ENCODE assay signal across 18 cellular contexts in the genomic region with DNA sequence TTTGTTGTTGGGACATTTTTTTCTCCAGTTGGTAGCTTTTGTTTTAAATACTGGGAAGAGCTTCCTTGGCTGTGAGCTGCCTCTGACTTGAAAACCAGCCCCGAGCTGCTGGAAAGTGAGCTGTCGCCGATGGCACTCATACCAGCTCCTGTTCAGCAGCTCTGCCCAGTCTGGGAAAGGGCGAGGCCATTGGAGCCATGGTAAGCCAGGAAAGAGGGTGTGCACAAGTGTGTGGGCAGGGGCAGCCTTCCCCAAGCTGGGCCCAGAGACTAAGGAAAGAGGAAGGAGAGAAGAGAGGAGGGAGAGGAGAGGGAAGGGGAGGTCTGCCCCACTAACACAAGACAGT. TPM values are rescaled to one million over a fixed set of nuclear protein-coding genes. Genes with fewer than 3 reads are reported as not detected.
DNase-seq lines count a peak whose midpoint lies in the region; ATAC-seq, FAIRE-seq and TF ChIP-seq lines count a peak whose summit lies in the region.
"Had no signal": no experiment of that assay in that cellular context is flagged by ENCODE, and none has a peak within 500 bp of the region (broad histone marks: within the 10 kb centered on the region; RNA-seq: fewer than 3 reads in every experiment).

No MANE protein-coding gene starts in this region.

- no peaks in the 10 kb centered on the region for H3K9me2 ChIP-seq in GM23338 (ENCODE audit: insufficient read depth)

- H3K4me1 ChIP-seq in GM23338 (ENCODE audit: insufficient read depth): peaks cover 60% of the 10 kb centered on the region
- peaks cover 14% of the 10 kb centered on the region for H3K4me1 ChIP-seq in keratinocyte (ENCODE audit: control insufficient read depth, extremely low read depth, insufficient read depth, low read length)
- peaks cover 32 to 59% (median 37%) of the 10 kb centered on the region in 3 donors for H3K4me1 ChIP-seq in skeletal muscle tissue (ENCODE audit: control insufficient read depth in 3 of 3, insufficient read depth in 3 of 3, low read length in 3 of 3)
- H3K4me1 ChIP-seq in CD8-positive, alpha-beta memory T cell (ENCODE audit: insufficient read depth, low read length): peaks cover 24% of the 10 kb centered on the region

- H3K79me2 ChIP-seq in GM23338 (replicated peaks; ENCODE audit: insufficient read depth) (no peaks in the 10 kb centered on the region), keratinocyte (ENCODE audit: control insufficient read depth, insufficient read depth, low read length) (no peaks in the 10 kb centered on the region)

- CTCF ChIA-PET in CD8-positive, alpha-beta memory T cell (lab: Charles Lee): interaction anchor here (1.1 to 1.4 kb wide), 3 partner anchors 23 to 94 kb away, joined by 3 read pairs; no protein-coding TSS in a partner anchor

- dilution Hi-C loops in keratinocyte (cut with MboI; ENCODE audit: extremely low pct_ligation_motif_present, low sequenced_read_pairs): no loop called here

- H3K9me3 ChIP-seq in keratinocyte (ENCODE audit: control insufficient read depth, low read depth, low read length): no peaks in the 10 kb centered on the region
- H3K9me3 ChIP-seq in skeletal muscle tissue (ENCODE audit: control insufficient read depth in 3 of 3, low read length in 3 of 3): no peaks in the 10 kb centered on the region
- H3K9me3 ChIP-seq in CD8-positive, alpha-beta memory T cell (ENCODE audit: low read length): no peaks in the 10 kb centered on the region

- H3K9me3 Mint-ChIP-seq in GM23338: peaks cover 4% of the 10 kb centered on the region; the same call in 1 of the 3 replicates
- peaks cover 0 to 8% (median 0%) of the 10 kb centered on the region in 5 donors for H3K9me3 Mint-ChIP-seq in CD8-positive, alpha-beta memory T cell
- H3K9me3 Mint-ChIP-seq: stimulated activated memory B cell treated with anti-CD40 and anti-IgM and Interleukin-4, amounts not matched to agents 10 μg/mL and 1 μg/mL and 100 μg/mL, for 72 hours had no signal

- H3K27ac Mint-ChIP-seq in GM23338: no peak overlapping the region
- H3K27ac Mint-ChIP-seq in CD8-positive, alpha-beta memory T cell: no peak overlapping the region
- H3K27ac Mint-ChIP-seq: stimulated activated memory B cell treated with anti-CD40 and anti-IgM and Interleukin-4, amounts not matched to agents 10 μg/mL and 1 μg/mL and 100 μg/mL, for 72 hours had no signal

- no peaks in the 10 kb centered on the region for H3K36me3 Mint-ChIP-seq in GM23338 (ENCODE audit: low read depth)
- peaks cover 0 to 17% (median 0%) of the 10 kb centered on the region in 3 donors for H3K36me3 Mint-ChIP-seq in CD8-positive, alpha-beta memory T cell
- H3K36me3 Mint-ChIP-seq: stimulated activated memory B cell treated with anti-CD40 and anti-IgM and Interleukin-4, amounts not matched to agents 10 μg/mL and 1 μg/mL and 100 μg/mL, for 72 hours had no signal

- H2AFZ ChIP-seq in GM23338: no peak overlapping the region
- no peak overlapping the region for H2AFZ ChIP-seq in keratinocyte (ENCODE audit: control insufficient read depth, low read length)

- H3K4me2 ChIP-seq in GM23338 (peak overlapping the region; percentile 84), keratinocyte (ENCODE audit: control insufficient read depth, extremely low read depth, insufficient read depth, low read depth, low read length) (peak overlapping the region; percentile 48)

- H3K9ac ChIP-seq in keratinocyte (ENCODE audit: control insufficient read depth, extremely low read depth, insufficient read depth, low read length) (no peak overlapping the region), skeletal muscle tissue (ENCODE audit: low read depth in 1 of 3, low read length in 3 of 3) (no peak overlapping the region)

- TF ChIP-seq CTCF in GM23338 (conservative IDR thresholded peaks at IDR 0.05; ENCODE audit: low read depth in 2 of 2) (no peak), bronchial epithelial cell (IDR thresholded peaks at IDR 0.05; ENCODE audit: insufficient read depth, low read length, severe bottlenecking) (no peak), keratinocyte (optimal IDR thresholded peaks at IDR 0.05 in 1 of 3, IDR thresholded peaks at IDR 0.05 in 1 of 3, conservative IDR thresholded peaks at IDR 0.05 in 1 of 3; ENCODE audit: extremely low read depth in 1 of 3, insufficient read depth in 2 of 3, low read length in 3 of 3) (no peak)

- peak overlapping the region; percentile 61 for H3K4me3 Mint-ChIP-seq in GM23338
- H3K4me3 Mint-ChIP-seq in CD8-positive, alpha-beta memory T cell: peak overlapping the region in 1 of 7 donors; percentile 55

- no peak overlapping the region for H3K27ac ChIP-seq in GM23338 (ENCODE audit: low read depth)
- H3K27ac ChIP-seq in keratinocyte (ENCODE audit: control insufficient read depth, insufficient read depth, low read length): no peak overlapping the region
- no peak overlapping the region for H3K27ac ChIP-seq in skeletal muscle tissue (ENCODE audit: low read depth, low read length)
- no peak overlapping the region for H3K27ac ChIP-seq in CD8-positive, alpha-beta memory T cell (ENCODE audit: low read depth, low read length)
- H3K27ac ChIP-seq: WERI-Rb-1 had no signal

- H3K27me3 Mint-ChIP-seq in GM23338 (ENCODE audit: insufficient read depth, low read depth, poor library complexity): peaks cover 95% of the 10 kb centered on the region
- H3K27me3 Mint-ChIP-seq in CD8-positive, alpha-beta memory T cell: peaks cover 26 to 35% of the 10 kb centered on the region in 2 donors

- H4K20me1 ChIP-seq in GM23338 (replicated peaks; ENCODE audit: insufficient read depth): peaks cover 9% of the 10 kb centered on the region
- H4K20me1 ChIP-seq in keratinocyte (ENCODE audit: control insufficient read depth, extremely low read depth, insufficient read depth, low read length): no peaks in the 10 kb centered on the region

- peaks cover 60% of the 10 kb centered on the region for H3K4me1 Mint-ChIP-seq in GM23338
- peaks cover 31 to 51% (median 40%) of the 10 kb centered on the region in 3 donors for H3K4me1 Mint-ChIP-seq in CD8-positive, alpha-beta memory T cell

- POLR2A ChIA-PET in CD8-positive, alpha-beta memory T cell (lab: Charles Lee): no interaction called here

- DNase-seq in GM23338 (ENCODE audit: low spot score) (peak; percentile 11), bronchial epithelial cell (ENCODE audit: low read depth) (peak; percentile 38), keratinocyte (ENCODE audit: low read depth, low spot score) (no peak), NCI-H1436 treated with DMSO at 0.1 percent for 48 hours (lab: John Stamatoyannopoulos, UW) (no peak), GF-D8 (lab: John Stamatoyannopoulos, UW) (no peak)
- DNase-seq in CD8-positive, alpha-beta memory T cell: no peak
- DNase-seq: activated T-cell treated with anti-CD3 and anti-CD28 coated beads, Interleukin-2, amount 50 U/mL, for 1 hour; COR-L47; NCI-H1105; NCI-H82; nucleus accumbens; SHP77; stimulated activated CD4-positive, alpha-beta T cell treated with anti-CD3 and anti-CD28 coated beads, Interleukin-1b, Interleukin-23, amount 100 ng/mL, for 48 hours; WERI-Rb-1 had no signal

- no peak for ATAC-seq in GM23338
- ATAC-seq: stimulated activated memory B cell treated with anti-CD40 and anti-IgM and Interleukin-4, amounts not matched to agents 10 μg/mL and 1 μg/mL and 100 μg/mL, for 72 hours had no signal

- FAIRE-seq in bronchial epithelial cell (lab: Jason Lieb, UNC) (no peak), keratinocyte (lab: Jason Lieb, UNC) (no peak)
- FAIRE-seq: H54, islet of Langerhans had no signal

- H3K9me1 ChIP-seq in keratinocyte (ENCODE audit: control insufficient read depth, extremely low read depth, insufficient read depth, low read length): no peaks in the 10 kb centered on the region

- H3K4me3 ChIP-seq in GM23338 (peak overlapping the region; percentile 81), bronchial epithelial cell (ENCODE audit: low read depth, low read length) (no peak overlapping the region), keratinocyte (ENCODE audit: control insufficient read depth in 2 of 3, extremely low read depth in 1 of 3, insufficient read depth in 2 of 3, low read depth in 1 of 3, low read length in 3 of 3) (no peak overlapping the region), skeletal muscle tissue (ENCODE audit: low read length in 3 of 3) (peak overlapping the region in 2 of 3 donors; percentile 22 to 23)
- no peak overlapping the region for H3K4me3 ChIP-seq in CD8-positive, alpha-beta memory T cell (ENCODE audit: low read length)

- H3K27me3 ChIP-seq in GM23338 (ENCODE audit: insufficient read depth) (peaks cover 100% of the 10 kb centered on the region), bronchial epithelial cell (ENCODE audit: control insufficient read depth, insufficient read depth, low read length) (peaks cover 22% of the 10 kb centered on the region), keratinocyte (ENCODE audit: control insufficient read depth, extremely low read depth, insufficient read depth, low read length) (peaks cover 99% of the 10 kb centered on the region), skeletal muscle tissue (ENCODE audit: control insufficient read depth in 3 of 3, insufficient read depth in 3 of 3, low read length in 3 of 3) (peaks cover 77 to 86% (median 78%) of the 10 kb centered on the region in 3 donors)
- H3K27me3 ChIP-seq in CD8-positive, alpha-beta memory T cell (ENCODE audit: insufficient read depth, low read length, poor library complexity, severe bottlenecking): peaks cover 12% of the 10 kb centered on the region

- peaks cover 21% of the 10 kb centered on the region; the same call in 1 of the 2 replicates for H3F3A ChIP-seq in GM23338 (replicated peaks; ENCODE audit: low read depth)

- H3K36me3 ChIP-seq in GM23338 (ENCODE audit: insufficient read depth) (no peaks in the 10 kb centered on the region), bronchial epithelial cell (ENCODE audit: control insufficient read depth, insufficient read depth, low read length) (no peaks in the 10 kb centered on the region), keratinocyte (ENCODE audit: control insufficient read depth in 2 of 2, extremely low read depth in 1 of 2, insufficient read depth in 2 of 2, low read length in 2 of 2) (no peaks in the 10 kb centered on the region), skeletal muscle tissue (ENCODE audit: control insufficient read depth in 3 of 3, insufficient read depth in 3 of 3, low read length in 3 of 3) (no peaks in the 10 kb centered on the region)
- no peaks in the 10 kb centered on the region for H3K36me3 ChIP-seq in CD8-positive, alpha-beta memory T cell (ENCODE audit: insufficient read depth, low read length)
- H3K36me3 ChIP-seq: WERI-Rb-1 had no signal

RNA-seq across cellular contexts. Expression of a gene that starts 3.2 kb away (rescaled TPM):
- total RNA-seq in GM23338 (2014; rRNA removed; shearing (Covaris generic)): 0.12 and 0.21 TPM in 2 replicates
- 0.16 and 0.31 TPM in 2 replicates for polyA plus RNA-seq in GM23338 (2016; fragmentation: Nextera tagmentation; extraction: Ambion mirVana)
- 2.7 and 3.9 TPM in 2 replicates for total RNA-seq in bronchial epithelial cell
- 1.1 to 2.2 TPM (median 1.1 TPM) in 3 replicates for polyA plus RNA-seq in keratinocyte
- not detected for polyA plus RNA-seq in keratinocyte (2011; ENCODE audit: low read depth)
- polyA plus RNA-seq in keratinocyte (2011; cell fraction: cytosol; rRNA removed): 0.87 and 1.0 TPM in 2 replicates
- polyA plus RNA-seq in keratinocyte (2011; cell fraction: nucleus; rRNA removed): 0.83 and 1.0 TPM in 2 replicates
- polyA plus RNA-seq in keratinocyte (2012; ENCODE audit: low replicate concordance): 0.17 and 0.80 TPM in 2 replicates
- polyA minus RNA-seq in keratinocyte: 3.4 to 10.6 TPM (median 5.3 TPM) in 3 replicates
- 7.3 TPM for polyA minus RNA-seq in keratinocyte (2011; cell fraction: cytosol; rRNA and poly(A)+ RNA removed)
- polyA minus RNA-seq in keratinocyte (2011; cell fraction: nucleus; rRNA and poly(A)+ RNA removed): 0.53 and 1.8 TPM in 2 replicates
- total RNA-seq in skeletal muscle tissue: 9.4 TPM
- total RNA-seq in CD8-positive, alpha-beta memory T cell: 10 to 100 TPM; 41.7 to 45.2 TPM
- polyA plus RNA-seq in CD8-positive, alpha-beta memory T cell: 89.2 TPM

Comparison
In these comparisons a context has a peak if more than half of its experiments do, and no peak if none do; other contexts are left out.
1. DNase-seq: peak in GM23338 (single experiment) and bronchial epithelial cell (single experiment); none in keratinocyte (single experiment), NCI-H1436 treated with DMSO at 0.1 percent for 48 hours (single experiment), GF-D8 (single experiment) and CD8-positive, alpha-beta memory T cell (0 of 5).
2. H3K4me3 ChIP-seq: peak in GM23338 (single experiment) and skeletal muscle tissue (2 of 3); none in bronchial epithelial cell (single experiment), keratinocyte (0 of 3) and CD8-positive, alpha-beta memory T cell (single experiment).